Comparison of ENCODE assay signal across 8 cellular contexts in genomic region chr1:146938927-146939786, GRCh38. TPM values are rescaled to one million over a fixed set of nuclear protein-coding genes. Genes with fewer than 3 reads are reported as not detected.
A peak's percentile ranks its signal among the peaks of the same experiment; 100 is the strongest.
DNase-seq lines count a peak whose midpoint lies in the region; ATAC-seq and TF ChIP-seq lines count a peak whose summit lies in the region.
"Not testable (repeated sequence)": the region's sequence is repeated elsewhere in the genome, so short reads cannot be mapped to it uniquely, and the experiment has no call there.

No MANE protein-coding gene starts in this region.

- peak overlapping the region; percentile 84 for H3K9ac ChIP-seq in Karpas-422 (ENCODE audit: low read length)

- TF ChIP-seq CTCF in GM06990 (IDR thresholded peaks at IDR 0.05; ENCODE audit: insufficient read depth, low read length, poor library complexity, severe bottlenecking); HFF-Myc (IDR thresholded peaks at IDR 0.05; ENCODE audit: low read depth, low read length, missing control alignments); astrocyte of the spinal cord (IDR thresholded peaks at IDR 0.05; ENCODE audit: low read depth, low read length); left ventricle myocardium inferior (IDR thresholded peaks at IDR 0.05; ENCODE audit: borderline replicate concordance); neutrophil (IDR thresholded peaks at IDR 0.05); upper lobe of left lung (IDR thresholded peaks at IDR 0.05): not testable (repeated sequence)

- H3K9me2 ChIP-seq in Karpas-422 (replicated peaks; ENCODE audit: insufficient read depth, low read length): not testable (repeated sequence)

- H3K4me2 ChIP-seq in Karpas-422 (ENCODE audit: low read depth, low read length, poor library complexity, severe bottlenecking): peak overlapping the region; percentile 73

- peaks cover 14% of the 10 kb centered on the region for H3K79me2 ChIP-seq in Karpas-422 (ENCODE audit: low read length)

- not testable (repeated sequence) for H2AFZ ChIP-seq in Karpas-422 (ENCODE audit: low read length)

- peak; percentile 73 to 81 for ATAC-seq in upper lobe of left lung (ENCODE audit: low FRiP score in 2 of 2)

- in situ Hi-C loops in astrocyte of the spinal cord (cut with HindIII; ENCODE audit: low sequenced_read_pairs): not testable (repeated sequence)

- not testable (repeated sequence) for TF ChIP-seq POLR2A in upper lobe of left lung (IDR thresholded peaks at IDR 0.05)

- DNase-seq in GM06990 (ENCODE audit: extremely low read depth, insufficient read length): peak; percentile 62
- not testable (repeated sequence) for DNase-seq in HFF-Myc (ENCODE audit: extremely low read depth, low read depth)
- DNase-seq in Karpas-422: peak; percentile 69
- peak; percentile 10 for DNase-seq in T-helper 9 cell
- peak; percentile 12 for DNase-seq in astrocyte of the spinal cord (ENCODE audit: low read depth, low spot score)
- peak; percentile 19 for DNase-seq in left ventricle myocardium inferior
- peak; percentile 57 to 93 for DNase-seq in upper lobe of left lung

- not testable (repeated sequence) for H3K27me3 ChIP-seq in GM06990 (replicated peaks; ENCODE audit: control insufficient read depth, insufficient read depth, low read length); Karpas-422 (ENCODE audit: low read length); left ventricle myocardium inferior (ENCODE audit: low read depth); neutrophil; upper lobe of left lung

- 7 to 38% methylated on average over 8 to 40 of the region's 55 CpGs for WGBS in upper lobe of left lung, 2 donors

- intact Hi-C loops in left ventricle myocardium inferior (cut with micrococcal nuclease): not testable (repeated sequence)

- H3K36me3 ChIP-seq in GM06990 (ENCODE audit: control insufficient read depth, insufficient read depth, low read length); Karpas-422 (ENCODE audit: insufficient read depth, low read length); left ventricle myocardium inferior; neutrophil; upper lobe of left lung: not testable (repeated sequence)

- H3K27ac ChIP-seq in Karpas-422 (ENCODE audit: low read length): not testable (repeated sequence)
- H3K27ac ChIP-seq in left ventricle myocardium inferior (replicated peaks): peak overlapping the region; percentile 94
- peak overlapping the region; percentile 82 for H3K27ac ChIP-seq in neutrophil
- H3K27ac ChIP-seq in upper lobe of left lung: peak overlapping the region; percentile 84 to 90 (median 87)

- H3K4me3 ChIP-seq in GM06990 (replicated peaks; ENCODE audit: low read depth, low read length) (peak overlapping the region; percentile 71), HFF-Myc (replicated peaks; ENCODE audit: low read depth, low read length) (peak overlapping the region; percentile 56), Karpas-422 (ENCODE audit: low read length) (peak overlapping the region; percentile 85), astrocyte of the spinal cord (ENCODE audit: low read depth, low read length) (peak overlapping the region; percentile 63), left ventricle myocardium inferior (peak overlapping the region; percentile 94), neutrophil (ENCODE audit: low read depth in 1 of 2, low read length in 1 of 2) (peak overlapping the region; percentile 74 to 83), upper lobe of left lung (peak overlapping the region; percentile 39 to 93 (median 81))

- not testable (repeated sequence) for H3K9me3 ChIP-seq in Karpas-422 (ENCODE audit: low read length); left ventricle myocardium inferior (replicated peaks); neutrophil; upper lobe of left lung

- not testable (repeated sequence) for H4K20me1 ChIP-seq in Karpas-422 (ENCODE audit: insufficient read depth, low read depth, low read length)

- H3K4me1 ChIP-seq in Karpas-422 (ENCODE audit: low read length); neutrophil (ENCODE audit: control insufficient read depth in 1 of 2, insufficient read depth in 1 of 2, low read depth in 1 of 2, low read length in 1 of 2): not testable (repeated sequence)
- peaks cover 17% of the 10 kb centered on the region for H3K4me1 ChIP-seq in left ventricle myocardium inferior
- peaks cover 5 to 10% (median 7%) of the 10 kb centered on the region in 4 donors for H3K4me1 ChIP-seq in upper lobe of left lung

- TF ChIP-seq EP300 in upper lobe of left lung (IDR thresholded peaks at IDR 0.05): not testable (repeated sequence)

RNA-seq across cellular contexts. Expression of gene NBPF12, which starts 1.0 kb away (rescaled TPM):
- 15.0 and 16.0 TPM in 2 replicates for total RNA-seq in Karpas-422 (2014; rRNA removed; shearing (Covaris generic); ENCODE audit: low replicate concordance)
- total RNA-seq in left ventricle myocardium inferior (2.5 TPM), upper lobe of left lung (10 to 100 TPM; 12.2 to 77.9 (median 19.1) TPM)
